ENCODE assay signal across 8 cellular contexts in genomic region chr5:140106805-140107311, GRCh38. TPM values are rescaled to one million over a fixed set of nuclear protein-coding genes. Genes with fewer than 3 reads are reported as not detected.
DNase-seq lines count a peak whose midpoint lies in the region; ATAC-seq and TF ChIP-seq lines count a peak whose summit lies in the region.

No MANE protein-coding gene starts in this region.

- no peaks in the 10 kb centered on the region for H3K27me3 Mint-ChIP-seq in T-helper 17 cell

- no peaks in the 10 kb centered on the region for H3K36me3 ChIP-seq in rectal smooth muscle tissue (ENCODE audit: control insufficient read depth, insufficient read depth, low read length)

- H3K27ac ChIP-seq in foreskin keratinocyte (peak overlapping the region; percentile 64), rectal smooth muscle tissue (ENCODE audit: low read depth, low read length) (peak overlapping the region; percentile 99)

- H3K27me3 ChIP-seq in foreskin keratinocyte (no peaks in the 10 kb centered on the region), rectal smooth muscle tissue (ENCODE audit: control insufficient read depth, insufficient read depth, low read length) (no peaks in the 10 kb centered on the region)

- peaks cover 22% of the 10 kb centered on the region for H3K4me1 Mint-ChIP-seq in T-helper 17 cell

- no peak for ATAC-seq in T-helper 17 cell
- ATAC-seq in foreskin keratinocyte: no peak
- no peak for ATAC-seq in GM18520 (IDR thresholded peaks at IDR 0.05; ENCODE audit: unreplicated experiment)

- peak overlapping the region; percentile 98 for H3K9ac ChIP-seq in rectal smooth muscle tissue (ENCODE audit: low read length)

- no peak for DNase-seq in GM12865 (ENCODE audit: low read depth)
- DNase-seq in T-helper 17 cell: no peak
- DNase-seq in foreskin keratinocyte: no peak
- DNase-seq in NCI-H2227 treated with DMSO at 0.1 percent for 48 hours (lab: John Stamatoyannopoulos, UW): no peak
- DNase-seq in activated CD4-positive, alpha-beta T cell treated with anti-CD3 and anti-CD28 coated beads for 48 hours: no peak
- DNase-seq in HK-2 (ENCODE audit: unreplicated experiment): no peak

- no peaks in the 10 kb centered on the region for H3K9me3 ChIP-seq in T-helper 17 cell (ENCODE audit: control insufficient read depth, low read length, poor library complexity, severe bottlenecking)

- H3K4me1 ChIP-seq in foreskin keratinocyte (peaks cover 16% of the 10 kb centered on the region), rectal smooth muscle tissue (ENCODE audit: control insufficient read depth, insufficient read depth, low read length) (peaks cover 5% of the 10 kb centered on the region)

- TF ChIP-seq CTCF in GM12865 (IDR thresholded peaks at IDR 0.05; ENCODE audit: insufficient read depth, low read depth, low read length, missing control alignments) (no peak), foreskin keratinocyte (conservative IDR thresholded peaks at IDR 0.05) (no peak)

- peak overlapping the region; percentile 98 for H3K4me3 Mint-ChIP-seq in T-helper 17 cell

- no peaks in the 10 kb centered on the region for H3K36me3 Mint-ChIP-seq in T-helper 17 cell (ENCODE audit: low read depth)

- H3K27ac Mint-ChIP-seq in T-helper 17 cell: peak overlapping the region; percentile 96

- H3K4me3 ChIP-seq in GM12865 (ENCODE audit: low read depth, low read length) (peak overlapping the region; percentile 93), rectal smooth muscle tissue (ENCODE audit: low read length) (peak overlapping the region; percentile 77)

RNA-seq across cellular contexts. Expression of gene PURA, which starts 7.1 kb away (rescaled TPM):
- 10 to 100 TPM in 1 of 2 donors, 1 to 10 TPM in 1; 9.0 to 10.3 TPM for total RNA-seq in T-helper 17 cell
- total RNA-seq in foreskin keratinocyte: 8.7 and 9.2 TPM in 2 replicates
- 2.3 and 2.8 TPM in 2 replicates for polyA plus RNA-seq in foreskin keratinocyte

RNA-seq across cellular contexts. Expression of gene IGIP, which starts 18.9 kb away (rescaled TPM):
- 1 to 10 TPM; 3.2 to 3.7 TPM for total RNA-seq in T-helper 17 cell
- total RNA-seq in foreskin keratinocyte: 1.4 and 1.6 TPM in 2 replicates
- polyA plus RNA-seq in foreskin keratinocyte: 0.83 and 0.95 TPM in 2 replicates
